In the genomic region with DNA sequence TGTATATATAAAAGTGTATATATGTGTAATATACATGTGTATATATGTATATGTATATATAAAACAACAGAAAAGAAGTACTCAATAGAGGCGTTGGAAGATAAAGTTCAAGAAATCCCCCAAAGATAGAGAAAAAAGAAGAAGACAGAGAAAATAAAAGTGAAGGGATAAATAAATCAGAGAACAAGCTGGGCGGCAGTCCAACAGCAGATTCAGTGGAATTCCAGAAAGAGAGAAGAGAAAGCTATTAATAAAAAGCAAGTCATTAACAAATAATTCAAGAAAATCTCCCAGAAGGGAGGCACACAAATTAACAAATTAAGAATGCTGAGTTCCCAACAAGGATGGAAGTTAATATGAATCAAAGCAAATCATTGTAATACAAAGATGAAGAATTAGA, we compare ENCODE assay signal across 32 cellular contexts. TPM values are rescaled to one million over a fixed set of nuclear protein-coding genes. Genes with fewer than 3 reads are reported as not detected.
"Had no signal": no experiment of that assay in that cellular context is flagged by ENCODE, and none has a peak within 500 bp of the region (broad histone marks: within the 10 kb centered on the region; RNA-seq: fewer than 3 reads in every experiment).

No MANE protein-coding gene starts in this region.

- H3K36me3 Mint-ChIP-seq: activated CD4-positive, alpha-beta memory T cell treated with anti-CD3 and anti-CD28 coated beads for 36 hours; activated CD8-positive, alpha-beta memory T cell treated with anti-CD3 and anti-CD28 coated beads, Interleukin-2, amount 10 ng/mL, durations not matched to agents 7 days and 5 days; activated naive CD4-positive, alpha-beta T cell treated with anti-CD3 and anti-CD28 coated beads, Interleukin-2, amount 50 U/mL, for 24 hours; activated naive CD8-positive, alpha-beta T cell treated with anti-CD3 and anti-CD28 coated beads for 36 hours had no signal

- ATAC-seq: activated CD4-positive, alpha-beta T cell treated with anti-CD3 and anti-CD28 coated beads for 36 hours; activated CD8-positive, alpha-beta memory T cell treated with anti-CD3 and anti-CD28 coated beads, Interleukin-2, amount 10 ng/mL, durations not matched to agents 7 days and 5 days; activated CD8-positive, alpha-beta T cell treated with anti-CD3 and anti-CD28 coated beads, Interleukin-2, amount 10 ng/mL, durations not matched to agents 7 days and 5 days; activated naive CD8-positive, alpha-beta T cell treated with anti-CD3 and anti-CD28 coated beads, Interleukin-2, amount 50 U/mL, for 24 hours; body of pancreas; esophagus mucosa had no signal

- H3K4me3 Mint-ChIP-seq: activated CD4-positive, alpha-beta memory T cell treated with anti-CD3 and anti-CD28 coated beads for 36 hours; activated CD4-positive, alpha-beta T cell treated with anti-CD3 and anti-CD28 coated beads for 36 hours; activated CD4-positive, alpha-beta T cell treated with anti-CD3 and anti-CD28 coated beads, Interleukin-2, amount 10 ng/mL, durations not matched to agents 24 days and 14 days; activated CD8-positive, alpha-beta memory T cell treated with anti-CD3 and anti-CD28 coated beads, Interleukin-2, amount 10 ng/mL, durations not matched to agents 7 days and 5 days; activated CD8-positive, alpha-beta T cell treated with anti-CD3 and anti-CD28 coated beads, Interleukin-2, amount 10 ng/mL, durations not matched to agents 7 days and 5 days; activated naive CD4-positive, alpha-beta T cell treated with anti-CD3 and anti-CD28 coated beads for 36 hours; activated naive CD4-positive, alpha-beta T cell treated with anti-CD3 and anti-CD28 coated beads, Interleukin-2, amount 50 U/mL, for 24 hours; activated naive CD8-positive, alpha-beta T cell treated with anti-CD3 and anti-CD28 coated beads for 36 hours; activated naive CD8-positive, alpha-beta T cell treated with anti-CD3 and anti-CD28 coated beads, Interleukin-2, amount 50 U/mL, for 24 hours; activated T-helper 1 cell treated with anti-CD3 and anti-CD28 coated beads, Interleukin-12 subunit alpha, Interleukin-12 subunit beta, Interleukin-2, Interleukin-4 antibody, amounts not matched to agents 30 ng/mL and 10 ng/mL and 1 ng/mL, durations not matched to agents 14 hours and 24 hours and 36 hours; dendritic cell treated with granulocyte-macrophage colony-stimulating factor and Interleukin-4, amounts not matched to agents 40 ng/mL and 50 ng/mL, for 4 days; endodermal cell had no signal

- H3K4me1 ChIP-seq: body of pancreas had no signal

- H3K9me3 ChIP-seq: body of pancreas had no signal

- H3K27ac ChIP-seq: body of pancreas, coronary artery, dorsolateral prefrontal cortex had no signal

- H3K27me3 ChIP-seq: body of pancreas, dorsolateral prefrontal cortex had no signal

- H3K9me3 Mint-ChIP-seq: activated CD4-positive, alpha-beta T cell treated with anti-CD3 and anti-CD28 coated beads, Interleukin-2, amount 10 ng/mL, durations not matched to agents 24 days and 14 days; activated naive CD4-positive, alpha-beta T cell treated with anti-CD3 and anti-CD28 coated beads for 36 hours; activated naive CD4-positive, alpha-beta T cell treated with anti-CD3 and anti-CD28 coated beads, Interleukin-2, amount 50 U/mL, for 24 hours; activated naive CD8-positive, alpha-beta T cell treated with anti-CD3 and anti-CD28 coated beads for 36 hours; activated T-helper 1 cell treated with anti-CD3 and anti-CD28 coated beads, Interleukin-12 subunit alpha, Interleukin-12 subunit beta, Interleukin-2, Interleukin-4 antibody, amounts not matched to agents 30 ng/mL and 10 ng/mL and 1 ng/mL, durations not matched to agents 14 hours and 24 hours and 36 hours; activated T-helper 2 cell treated with anti-CD3 and anti-CD28 coated beads, Interferon-gamma antibody, Interleukin-2, Interleukin-4, amounts not matched to agents 10 μg/mL and 5 μg/mL and 100 μg/mL, durations not matched to agents 14 hours and 24 hours and 36 hours; dendritic cell treated with granulocyte-macrophage colony-stimulating factor and Interleukin-4, amounts not matched to agents 40 ng/mL and 50 ng/mL, for 4 days; endodermal cell had no signal

- H3K4me3 ChIP-seq: body of pancreas, coronary artery, dorsolateral prefrontal cortex had no signal

- H3K27me3 Mint-ChIP-seq: activated CD4-positive, alpha-beta memory T cell treated with anti-CD3 and anti-CD28 coated beads for 36 hours; activated CD4-positive, alpha-beta T cell treated with anti-CD3 and anti-CD28 coated beads for 36 hours; activated CD4-positive, alpha-beta T cell treated with anti-CD3 and anti-CD28 coated beads, Interleukin-2, amount 10 ng/mL, durations not matched to agents 24 days and 14 days; activated CD8-positive, alpha-beta memory T cell treated with anti-CD3 and anti-CD28 coated beads, Interleukin-2, amount 10 ng/mL, durations not matched to agents 7 days and 5 days; activated naive CD4-positive, alpha-beta T cell treated with anti-CD3 and anti-CD28 coated beads, Interleukin-2, amount 50 U/mL, for 24 hours; activated naive CD8-positive, alpha-beta T cell treated with anti-CD3 and anti-CD28 coated beads for 36 hours; activated naive CD8-positive, alpha-beta T cell treated with anti-CD3 and anti-CD28 coated beads, Interleukin-2, amount 50 U/mL, for 24 hours; dendritic cell treated with granulocyte-macrophage colony-stimulating factor and Interleukin-4, amounts not matched to agents 40 ng/mL and 50 ng/mL, for 4 days had no signal

- H3K4me1 Mint-ChIP-seq: activated CD4-positive, alpha-beta T cell treated with anti-CD3 and anti-CD28 coated beads for 36 hours; activated CD4-positive, alpha-beta T cell treated with anti-CD3 and anti-CD28 coated beads, Interleukin-2, amount 10 ng/mL, durations not matched to agents 24 days and 14 days; activated CD8-positive, alpha-beta memory T cell treated with anti-CD3 and anti-CD28 coated beads, Interleukin-2, amount 10 ng/mL, durations not matched to agents 7 days and 5 days; activated naive CD4-positive, alpha-beta T cell treated with anti-CD3 and anti-CD28 coated beads, Interleukin-2, amount 50 U/mL, for 24 hours; activated naive CD8-positive, alpha-beta T cell treated with anti-CD3 and anti-CD28 coated beads for 36 hours; activated naive CD8-positive, alpha-beta T cell treated with anti-CD3 and anti-CD28 coated beads, Interleukin-2, amount 50 U/mL, for 24 hours had no signal

- H3K27ac Mint-ChIP-seq: activated CD4-positive, alpha-beta memory T cell treated with anti-CD3 and anti-CD28 coated beads for 36 hours; activated CD4-positive, alpha-beta T cell treated with anti-CD3 and anti-CD28 coated beads for 36 hours; activated CD4-positive, alpha-beta T cell treated with anti-CD3 and anti-CD28 coated beads, Interleukin-2, amount 10 ng/mL, durations not matched to agents 24 days and 14 days; activated CD8-positive, alpha-beta memory T cell treated with anti-CD3 and anti-CD28 coated beads, Interleukin-2, amount 10 ng/mL, durations not matched to agents 7 days and 5 days; activated CD8-positive, alpha-beta T cell treated with anti-CD3 and anti-CD28 coated beads, Interleukin-2, amount 10 ng/mL, durations not matched to agents 7 days and 5 days; activated naive CD4-positive, alpha-beta T cell treated with anti-CD3 and anti-CD28 coated beads for 36 hours; activated naive CD4-positive, alpha-beta T cell treated with anti-CD3 and anti-CD28 coated beads, Interleukin-2, amount 50 U/mL, for 24 hours; activated naive CD8-positive, alpha-beta T cell treated with anti-CD3 and anti-CD28 coated beads for 36 hours; activated naive CD8-positive, alpha-beta T cell treated with anti-CD3 and anti-CD28 coated beads, Interleukin-2, amount 50 U/mL, for 24 hours; activated T-helper 1 cell treated with anti-CD3 and anti-CD28 coated beads, Interleukin-12 subunit alpha, Interleukin-12 subunit beta, Interleukin-2, Interleukin-4 antibody, amounts not matched to agents 30 ng/mL and 10 ng/mL and 1 ng/mL, durations not matched to agents 14 hours and 24 hours and 36 hours; activated T-helper 2 cell treated with anti-CD3 and anti-CD28 coated beads, Interferon-gamma antibody, Interleukin-2, Interleukin-4, amounts not matched to agents 10 μg/mL and 5 μg/mL and 100 μg/mL, durations not matched to agents 14 hours and 24 hours and 36 hours; dendritic cell treated with granulocyte-macrophage colony-stimulating factor and Interleukin-4, amounts not matched to agents 40 ng/mL and 50 ng/mL, for 4 days; endodermal cell had no signal

- DNase-seq: activated CD4-positive, alpha-beta memory T cell treated with anti-CD3 and anti-CD28 coated beads for 36 hours; activated CD4-positive, alpha-beta T cell treated with anti-CD3 and anti-CD28 coated beads for 36 hours; activated CD4-positive, alpha-beta T cell treated with anti-CD3 and anti-CD28 coated beads, Interleukin-2, amount 10 ng/mL, durations not matched to agents 24 days and 14 days; activated CD4-positive, CD25-positive, alpha-beta regulatory T cell; activated CD4-positive, CD25-positive, alpha-beta regulatory T cell treated with anti-CD3 and anti-CD28 coated beads, Interleukin-2, amount 50 U/mL, for 72 hours; activated CD8-positive, alpha-beta memory T cell treated with anti-CD3 and anti-CD28 coated beads, Interleukin-2, amount 10 ng/mL, durations not matched to agents 7 days and 5 days; activated CD8-positive, alpha-beta memory T cell treated with anti-CD3 and anti-CD28 coated beads, Interleukin-2, amount 50 U/mL, for 4 hours; activated CD8-positive, alpha-beta T cell treated with anti-CD3 and anti-CD28 coated beads, Interleukin-2, amount 10 ng/mL, durations not matched to agents 7 days and 5 days; activated effector memory CD4-positive, alpha-beta T cell treated with anti-CD3 and anti-CD28 coated beads, Interleukin-2, amount 50 U/mL, for 16 hours; activated naive CD4-positive, alpha-beta T cell treated with anti-CD3 and anti-CD28 coated beads for 36 hours; activated naive CD8-positive, alpha-beta T cell treated with anti-CD3 and anti-CD28 coated beads for 36 hours; activated naive CD8-positive, alpha-beta T cell treated with anti-CD3 and anti-CD28 coated beads, Interleukin-2, amount 50 U/mL, for 24 hours; activated T-cell treated with anti-CD3 and anti-CD28 coated beads, Interleukin-2, amount 50 U/mL, for 1 hour; activated T-cell treated with anti-CD3 and anti-CD28 coated beads, Interleukin-2, amount 50 U/mL, for 48 hours; amniotic stem cell; anterior cingulate cortex; body of pancreas; caudate nucleus; dorsolateral prefrontal cortex; effector memory CD4-positive, alpha-beta T cell; endodermal cell; foreskin fibroblast; head of caudate nucleus; T-helper 2 cell had no signal

RNA-seq across cellular contexts. Expression of a gene that starts 59.3 kb away (rescaled TPM):
- total RNA-seq: activated CD4-positive, alpha-beta memory T cell treated with anti-CD3 and anti-CD28 coated beads for 36 hours; activated CD4-positive, alpha-beta T cell treated with anti-CD3 and anti-CD28 coated beads for 36 hours; activated CD4-positive, alpha-beta T cell treated with anti-CD3 and anti-CD28 coated beads, Interleukin-2, amount 10 ng/mL, durations not matched to agents 24 days and 14 days; activated CD8-positive, alpha-beta memory T cell treated with anti-CD3 and anti-CD28 coated beads for 36 hours; activated CD8-positive, alpha-beta memory T cell treated with anti-CD3 and anti-CD28 coated beads, Interleukin-2, amount 10 ng/mL, durations not matched to agents 7 days and 5 days; activated CD8-positive, alpha-beta T cell treated with anti-CD3 and anti-CD28 coated beads, Interleukin-2, amount 10 ng/mL, durations not matched to agents 7 days and 5 days; activated naive CD4-positive, alpha-beta T cell treated with anti-CD3 and anti-CD28 coated beads for 36 hours; activated naive CD8-positive, alpha-beta T cell treated with anti-CD3 and anti-CD28 coated beads for 36 hours; activated T-helper 1 cell treated with anti-CD3 and anti-CD28 coated beads, Interleukin-12 subunit alpha, Interleukin-12 subunit beta, Interleukin-2, Interleukin-4 antibody, amounts not matched to agents 30 ng/mL and 10 ng/mL and 1 ng/mL, durations not matched to agents 14 hours and 24 hours and 36 hours; activated T-helper 2 cell treated with anti-CD3 and anti-CD28 coated beads, Interferon-gamma antibody, Interleukin-2, Interleukin-4, amounts not matched to agents 10 μg/mL and 5 μg/mL and 100 μg/mL, durations not matched to agents 14 hours and 24 hours and 36 hours; esophagus mucosa; T-helper 1 cell treated with Interleukin-12 subunit alpha and Interleukin-12 subunit beta and Interleukin-4 antibody, amounts not matched to agents 30 ng/mL and 1 ng/mL, for 36 hours had no signal
